ENCODE assay signal across 1 cellular context in the genomic region with DNA sequence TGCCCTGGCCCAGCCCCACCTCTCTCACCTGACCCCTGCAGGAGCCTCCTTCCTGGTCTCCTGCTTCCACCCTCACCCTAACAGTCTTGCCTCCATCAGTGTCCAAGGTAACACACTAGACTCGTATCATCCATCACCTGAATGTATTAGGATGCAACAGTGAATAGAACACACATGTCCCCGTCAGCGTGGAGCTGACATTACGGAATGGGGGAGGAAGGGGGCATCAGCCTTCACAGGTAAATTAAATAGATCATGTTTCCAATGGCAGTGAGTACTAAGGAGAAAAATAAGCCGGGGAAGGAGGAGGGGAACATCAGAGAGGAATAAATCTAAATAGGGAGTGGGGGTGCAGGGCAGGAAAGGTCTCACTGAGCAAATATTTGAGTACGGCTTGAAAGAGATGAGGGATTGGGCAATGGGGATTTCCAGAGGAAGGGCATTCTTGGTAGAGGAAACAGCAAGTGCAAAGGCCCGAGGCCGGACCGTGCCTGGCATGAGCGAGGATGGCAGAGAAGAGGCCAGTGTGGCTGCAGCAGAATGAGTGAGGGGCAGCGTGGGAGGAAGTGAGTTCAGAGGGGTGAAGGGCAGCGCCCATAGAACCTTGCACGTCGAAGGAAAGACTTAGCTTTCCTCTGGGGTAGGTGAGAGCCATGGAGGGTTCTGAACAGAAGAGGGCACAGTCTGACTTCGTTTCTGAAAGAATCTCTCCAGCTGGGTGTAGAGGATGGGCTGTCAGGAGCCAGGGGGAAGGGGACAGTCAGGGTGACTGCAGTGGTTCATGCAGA.
TF ChIP-seq lines count a peak whose summit lies in the region.

No MANE protein-coding gene starts in this region.

TF ChIP-seq in GM23338, 12 proteins besides CTCF, POLR2A, EP300 and RAD21 (continued from another document):
- TF ChIP-seq CREB1 (CRISPR knock-in tag; IDR thresholded peaks at IDR 0.05; ENCODE audit: low read depth) (no peak), POLR2AphosphoS5 (IDR thresholded peaks at IDR 0.05; ENCODE audit: low read depth) (no peak)
- TF ChIP-seq, protein P1, sequence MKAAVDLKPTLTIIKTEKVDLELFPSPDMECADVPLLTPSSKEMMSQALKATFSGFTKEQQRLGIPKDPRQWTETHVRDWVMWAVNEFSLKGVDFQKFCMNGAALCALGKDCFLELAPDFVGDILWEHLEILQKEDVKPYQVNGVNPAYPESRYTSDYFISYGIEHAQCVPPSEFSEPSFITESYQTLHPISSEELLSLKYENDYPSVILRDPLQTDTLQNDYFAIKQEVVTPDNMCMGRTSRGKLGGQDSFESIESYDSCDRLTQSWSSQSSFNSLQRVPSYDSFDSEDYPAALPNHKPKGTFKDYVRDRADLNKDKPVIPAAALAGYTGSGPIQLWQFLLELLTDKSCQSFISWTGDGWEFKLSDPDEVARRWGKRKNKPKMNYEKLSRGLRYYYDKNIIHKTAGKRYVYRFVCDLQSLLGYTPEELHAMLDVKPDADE (IDR thresholded peaks at IDR 0.05) = no peak
